Comparison of ENCODE assay signal across 18 cellular contexts in the genomic region with DNA sequence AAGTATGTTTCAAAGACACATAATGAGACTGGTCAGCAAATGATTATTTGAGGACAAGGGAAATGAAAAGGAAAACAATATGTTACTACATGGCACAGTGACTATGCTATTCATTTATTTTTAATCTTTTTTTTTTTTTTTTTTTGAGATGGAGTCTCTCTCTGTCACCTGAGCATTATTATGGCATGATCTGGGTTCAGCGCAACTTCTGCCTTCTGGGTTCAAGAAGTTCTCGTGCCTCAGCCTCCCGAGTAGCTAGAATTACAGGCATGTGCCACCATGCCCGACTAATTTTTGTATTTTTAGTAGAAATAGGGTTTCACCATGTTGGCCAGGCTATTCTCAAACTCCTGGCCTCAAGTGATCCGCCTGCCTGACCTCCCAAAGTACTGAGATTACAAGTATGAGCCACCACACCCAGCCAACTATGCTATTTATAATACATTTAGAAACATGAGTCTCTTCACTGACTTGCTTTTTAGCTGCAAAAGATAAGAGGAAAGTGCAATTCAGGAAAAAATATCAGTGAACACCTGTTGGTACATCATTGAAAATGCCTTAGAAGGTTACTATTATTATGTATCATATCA. TPM values are rescaled to one million over a fixed set of nuclear protein-coding genes. Genes with fewer than 3 reads are reported as not detected.
A peak's percentile ranks its signal among the peaks of the same experiment; 100 is the strongest.
DNase-seq lines count a peak whose midpoint lies in the region; ATAC-seq and TF ChIP-seq lines count a peak whose summit lies in the region.
"Had no signal": no experiment of that assay in that cellular context is flagged by ENCODE, and none has a peak within 500 bp of the region (broad histone marks: within the 10 kb centered on the region; RNA-seq: fewer than 3 reads in every experiment).

No MANE protein-coding gene starts in this region.

- no peak for DNase-seq in right atrium auricular region (ENCODE audit: low spot score)
- DNase-seq in left cardiac atrium = no peak
- DNase-seq in brain microvascular endothelial cell = peak; percentile 28
- DNase-seq in mesothelial cell of epicardium (ENCODE audit: low spot score in 2 of 2, unreplicated experiment in 2 of 2) = no peak
- DNase-seq in RPMI8226 = no peak
- DNase-seq in activated naive CD4-positive, alpha-beta T cell treated with anti-CD3 and anti-CD28 coated beads, Interleukin-2, amount 50 U/mL, for 72 hours (ENCODE audit: low spot score in 2 of 2) = no peak
- no peak for DNase-seq in D341Med (ENCODE audit: low spot score)
- DNase-seq: CD4-positive, CD25-positive, alpha-beta regulatory T cell; GDM1; KG1; NCI-H1048; NCI-H526; NK-92 treated with Interleukin-12 subunit alpha and Interleukin-12 subunit beta, amount 100 ng/mL, for 24 hours; OCI-M1 had no signal

- H3K4me1 Mint-ChIP-seq in mesothelial cell of epicardium = peaks cover 39% of the 10 kb centered on the region

- peak overlapping the region; percentile 57 for H3K27ac Mint-ChIP-seq in mesothelial cell of epicardium
- H3K27ac Mint-ChIP-seq in activated naive CD4-positive, alpha-beta T cell treated with anti-CD3 and anti-CD28 coated beads, Interleukin-2, amount 50 U/mL, for 72 hours = no peak overlapping the region
- H3K27ac Mint-ChIP-seq: CD4-positive, CD25-positive, alpha-beta regulatory T cell had no signal

- peaks cover 0 to 10% of the 10 kb centered on the region in 2 donors for H3K4me1 ChIP-seq in right atrium auricular region

- intact Hi-C loops in left cardiac atrium (cut with DNase I) = no loop called here

- H3K27me3 ChIP-seq in right atrium auricular region (no peaks in the 10 kb centered on the region), brain microvascular endothelial cell (replicated peaks) (no peaks in the 10 kb centered on the region)

- H3K27me3 Mint-ChIP-seq in mesothelial cell of epicardium (ENCODE audit: low read depth) = no peaks in the 10 kb centered on the region

- no peak overlapping the region for H3K4me3 ChIP-seq in right atrium auricular region
- H3K4me3 ChIP-seq in brain microvascular endothelial cell (ENCODE audit: low read depth, low read length) = no peak overlapping the region

- peak overlapping the region; percentile 8 to 36 for H3K27ac ChIP-seq in right atrium auricular region
- peak overlapping the region; percentile 54 for H3K27ac ChIP-seq in brain microvascular endothelial cell
- H3K27ac ChIP-seq: HL-60 had no signal

- peaks cover 2% of the 10 kb centered on the region for H3K9me3 Mint-ChIP-seq in mesothelial cell of epicardium
- H3K9me3 Mint-ChIP-seq in activated naive CD4-positive, alpha-beta T cell treated with anti-CD3 and anti-CD28 coated beads, Interleukin-2, amount 50 U/mL, for 72 hours = no peaks in the 10 kb centered on the region
- H3K9me3 Mint-ChIP-seq: CD4-positive, CD25-positive, alpha-beta regulatory T cell had no signal

- no peaks in the 10 kb centered on the region for H3K36me3 Mint-ChIP-seq in mesothelial cell of epicardium
- H3K36me3 Mint-ChIP-seq in activated naive CD4-positive, alpha-beta T cell treated with anti-CD3 and anti-CD28 coated beads, Interleukin-2, amount 50 U/mL, for 72 hours = no peaks in the 10 kb centered on the region
- H3K36me3 Mint-ChIP-seq: CD4-positive, CD25-positive, alpha-beta regulatory T cell had no signal

- H3K4me3 Mint-ChIP-seq in mesothelial cell of epicardium = no peak overlapping the region
- H3K4me3 Mint-ChIP-seq: CD4-positive, CD25-positive, alpha-beta regulatory T cell had no signal

- ATAC-seq in left cardiac atrium (no peak), HG03025 (IDR thresholded peaks at IDR 0.05; ENCODE audit: low FRiP score, unreplicated experiment) (no peak)
- no peak for ATAC-seq in activated naive CD4-positive, alpha-beta T cell treated with anti-CD3 and anti-CD28 coated beads, Interleukin-2, amount 50 U/mL, for 72 hours

- H3K36me3 ChIP-seq in right atrium auricular region (no peaks in the 10 kb centered on the region), brain microvascular endothelial cell (replicated peaks) (no peaks in the 10 kb centered on the region)

- H3K9me3 ChIP-seq in right atrium auricular region = no peaks in the 10 kb centered on the region

- TF ChIP-seq CTCF in right atrium auricular region (IDR thresholded peaks at IDR 0.05) (no peak), brain microvascular endothelial cell (IDR thresholded peaks at IDR 0.05; ENCODE audit: low read depth, low read length, missing control alignments) (no peak), mesothelial cell of epicardium (IDR thresholded peaks at IDR 0.05; ENCODE audit: unreplicated experiment) (no peak)

- in situ Hi-C loops in brain microvascular endothelial cell (cut with HindIII; ENCODE audit: low pct_ligation_motif_present, low sequenced_read_pairs) = no loop called here

RNA-seq across cellular contexts. Expression of gene CALHM4, which starts 3.4 kb away (rescaled TPM):
- total RNA-seq in right atrium auricular region (not detected), left cardiac atrium (not detected), mesothelial cell of epicardium (not detected in 3 replicates)
- total RNA-seq in activated naive CD4-positive, alpha-beta T cell treated with anti-CD3 and anti-CD28 coated beads, Interleukin-2, amount 50 U/mL, for 72 hours = not detected
- total RNA-seq: A673; CD4-positive, CD25-positive, alpha-beta regulatory T cell; M059J had no signal

RNA-seq across cellular contexts. Expression of gene TRAPPC3L, which starts 11.4 kb away (rescaled TPM):
- total RNA-seq in right atrium auricular region (under 1 TPM in 1 of 2 donors, not detected in 1; 0.20 TPM), left cardiac atrium (under 1 TPM; 0.24 TPM), mesothelial cell of epicardium (1.7 to 2.3 TPM (median 2.1 TPM) in 3 replicates)
- not detected for total RNA-seq in activated naive CD4-positive, alpha-beta T cell treated with anti-CD3 and anti-CD28 coated beads, Interleukin-2, amount 50 U/mL, for 72 hours
- total RNA-seq: A673 had no signal

RNA-seq across cellular contexts. Expression of gene RWDD1, which starts 14.4 kb away (rescaled TPM):
- total RNA-seq in right atrium auricular region (10 to 100 TPM; 42.2 to 46.9 TPM), left cardiac atrium (10 to 100 TPM; 52.7 to 61.5 TPM), mesothelial cell of epicardium (34.4 to 37.6 TPM (median 37.0 TPM) in 3 replicates)
- total RNA-seq in activated naive CD4-positive, alpha-beta T cell treated with anti-CD3 and anti-CD28 coated beads, Interleukin-2, amount 50 U/mL, for 72 hours = 10 to 100 TPM; 18.0 to 33.7 TPM

RNA-seq across cellular contexts. Expression of gene CALHM5, which starts 45.5 kb away (rescaled TPM):
- total RNA-seq in right atrium auricular region (1 to 10 TPM; 2.3 to 3.4 TPM), left cardiac atrium (1 to 10 TPM; 2.5 to 3.0 TPM), mesothelial cell of epicardium (1.4 to 1.7 TPM (median 1.6 TPM) in 3 replicates)
- not detected for total RNA-seq in activated naive CD4-positive, alpha-beta T cell treated with anti-CD3 and anti-CD28 coated beads, Interleukin-2, amount 50 U/mL, for 72 hours

RNA-seq across cellular contexts. Expression of gene RSPH4A, which starts 59.4 kb away (rescaled TPM):
- total RNA-seq in right atrium auricular region (under 1 TPM in 1 of 2 donors, not detected in 1; 0.16 TPM), left cardiac atrium (under 1 TPM; 0.12 to 0.31 TPM), mesothelial cell of epicardium (0.78 to 1.2 TPM (median 0.89 TPM) in 3 replicates)
- under 1 TPM in 1 of 2 donors, not detected in 1; 0.12 TPM for total RNA-seq in activated naive CD4-positive, alpha-beta T cell treated with anti-CD3 and anti-CD28 coated beads, Interleukin-2, amount 50 U/mL, for 72 hours
- total RNA-seq: M059J had no signal
